ENCODE assay signal across 8 cellular contexts in genomic region chr1:27144920-27145661, GRCh38. TPM values are rescaled to one million over a fixed set of nuclear protein-coding genes. Genes with fewer than 3 reads are reported as not detected.
DNase-seq lines count a peak whose midpoint lies in the region; ATAC-seq and TF ChIP-seq lines count a peak whose summit lies in the region.
"Had no signal": no experiment of that assay in that cellular context is flagged by ENCODE, and none has a peak within 500 bp of the region (broad histone marks: within the 10 kb centered on the region; RNA-seq: fewer than 3 reads in every experiment).

No MANE protein-coding gene starts in this region.

- ATAC-seq in lower lobe of right lung: peak; percentile 28 to 52

- H3K9me3 ChIP-seq in lower lobe of right lung: no peaks in the 10 kb centered on the region

- peaks cover 6% of the 10 kb centered on the region for H3K36me3 ChIP-seq in lower lobe of right lung

- H3K4me3 Mint-ChIP-seq in type B pancreatic cell: peak overlapping the region; percentile 20

- peak overlapping the region; percentile 56 for H3K27ac ChIP-seq in lower lobe of right lung

- peaks cover 5% of the 10 kb centered on the region for H3K36me3 Mint-ChIP-seq in type B pancreatic cell

- DNase-seq in M059J (ENCODE audit: low read depth) (peak; percentile 37), cardiac fibroblast (ENCODE audit: low read depth in 2 of 2) (peak; percentile 67 to 76), lower lobe of right lung (no peak), type B pancreatic cell (ENCODE audit: extremely low spot score, unreplicated experiment) (no peak), kidney glomerular epithelial cell (lab: John Stamatoyannopoulos, UW) (no peak), NCI-H510A treated with DMSO at 0.1 percent for 48 hours (lab: John Stamatoyannopoulos, UW) (no peak)
- no peak for DNase-seq in activated naive CD4-positive, alpha-beta T cell (lab: John Stamatoyannopoulos, UW)
- DNase-seq: activated effector memory CD4-positive, alpha-beta T cell treated with anti-CD3 and anti-CD28 coated beads, Interleukin-2, amount 50 U/mL, for 16 hours had no signal

- H3K9me3 Mint-ChIP-seq in type B pancreatic cell: no peaks in the 10 kb centered on the region

- peaks cover 80% of the 10 kb centered on the region for H3K4me1 ChIP-seq in lower lobe of right lung

- H3K27ac Mint-ChIP-seq in type B pancreatic cell: peak overlapping the region; percentile 86

- no peaks in the 10 kb centered on the region for H3K27me3 ChIP-seq in lower lobe of right lung (ENCODE audit: low read depth)

- H3K4me1 Mint-ChIP-seq in type B pancreatic cell (ENCODE audit: unreplicated experiment): peaks cover 58% of the 10 kb centered on the region

- H3K27me3 Mint-ChIP-seq in type B pancreatic cell: no peaks in the 10 kb centered on the region

- H3K4me3 ChIP-seq in cardiac fibroblast (replicated peaks in 1 of 2; ENCODE audit: low read depth in 2 of 2, low read length in 2 of 2): no peak overlapping the region
- H3K4me3 ChIP-seq in lower lobe of right lung: no peak overlapping the region

- intact Hi-C loops in lower lobe of right lung (cut with DNase I): no loop called here

- TF ChIP-seq CTCF in cardiac fibroblast (IDR thresholded peaks at IDR 0.05; ENCODE audit: low read depth, low read length) (no peak), lower lobe of right lung (IDR thresholded peaks at IDR 0.05) (no peak), type B pancreatic cell (conservative IDR thresholded peaks at IDR 0.05) (no peak)

RNA-seq across cellular contexts. Expression of gene SLC9A1, which starts 9.8 kb away (rescaled TPM):
- total RNA-seq in M059J (2014; rRNA removed; shearing (Covaris generic)): 10.0 and 24.1 TPM in 2 replicates
- total RNA-seq in lower lobe of right lung (57.7 TPM), type B pancreatic cell (ENCODE audit: low replicate concordance) (28.8 and 41.9 TPM in 2 replicates)

Comparison
In these comparisons a context has a peak if more than half of its experiments do, and no peak if none do; other contexts are left out.
1. DNase-seq: peak in M059J (single experiment) and cardiac fibroblast (2 of 2); none in lower lobe of right lung (single experiment), type B pancreatic cell (single experiment), kidney glomerular epithelial cell (single experiment), activated naive CD4-positive, alpha-beta T cell (0 of 4) and NCI-H510A treated with DMSO at 0.1 percent for 48 hours (single experiment).